ENCODE assay signal across 8 cellular contexts in genomic region chr3:149752788-149753136, GRCh38. TPM values are rescaled to one million over a fixed set of nuclear protein-coding genes. Genes with fewer than 3 reads are reported as not detected.
DNase-seq lines count a peak whose midpoint lies in the region; ATAC-seq, FAIRE-seq and TF ChIP-seq lines count a peak whose summit lies in the region.

No MANE protein-coding gene starts in this region.

- RAD21 ChIA-PET in GM12878 (lab: Charles Lee; ENCODE audit: unreplicated experiment) = interaction anchor here (0.6 to 3.4 kb wide), 12 partner anchors 14 to 238 kb away, joined by 3 to 34 read pairs (median 4); partner anchors contain the start of gene WWTR1

- no peak overlapping the region for H3K27ac ChIP-seq in HEK293 (ENCODE audit: extremely low read depth, low read depth, low read length)
- H3K27ac ChIP-seq in GM12878 (ENCODE audit: control insufficient read depth, insufficient read depth) = peak overlapping the region; percentile 28; the same call in 1 of the 2 replicates

- TF ChIP-seq RAD21 in GM12878 (IDR thresholded peaks at IDR 0.05; ENCODE audit: insufficient read depth, low read depth, low read length) = no peak

- in situ Hi-C loops in GM12878 (cut with MboI) = no loop called here

- ATAC-seq in GM12878 = peak; percentile 6; the same call in 1 of the 3 replicates

- H3K4me1 Mint-ChIP-seq in mesothelial cell of epicardium = peaks cover 10% of the 10 kb centered on the region

- H3K79me2 ChIP-seq in GM12878 (ENCODE audit: control insufficient read depth, insufficient read depth, low read length) = peaks cover 6% of the 10 kb centered on the region

- SMC1A ChIA-PET in GM12878 (lab: Charles Lee; ENCODE audit: uncharacterized antibody, unreplicated experiment) = interaction anchor here (0.6 to 3.1 kb wide), 16 partner anchors 11 to 243 kb away, joined by 3 to 26 read pairs (median 6); no protein-coding TSS in a partner anchor

- no peak for FAIRE-seq in GM12878 (lab: Jason Lieb, UNC)

- H3K27ac Mint-ChIP-seq in mesothelial cell of epicardium = peak overlapping the region; percentile 98

- no peaks in the 10 kb centered on the region for H3K27me3 ChIP-seq in GM12878 (replicated peaks in 1 of 2; ENCODE audit: control insufficient read depth in 2 of 2, insufficient read depth in 2 of 2, low read length in 1 of 2)

- H3K36me3 Mint-ChIP-seq in mesothelial cell of epicardium = peaks cover 17% of the 10 kb centered on the region

- peak overlapping the region; percentile 98 for H3K4me3 Mint-ChIP-seq in mesothelial cell of epicardium

- no peak for DNase-seq in AG04449 (ENCODE audit: low read depth, low spot score)
- DNase-seq in GM12878 (ENCODE audit: low read depth, low spot score) = no peak
- DNase-seq in mesothelial cell of epicardium (ENCODE audit: low spot score in 2 of 2, unreplicated experiment in 2 of 2) = no peak
- no peak for DNase-seq in DMS153 treated with DMSO at 0.1 percent for 48 hours (lab: John Stamatoyannopoulos, UW; ENCODE audit: unreplicated experiment)
- no peak for DNase-seq in head of caudate nucleus
- DNase-seq in effector CD4-positive, alpha-beta T cell = no peak
- no peak for DNase-seq in stimulated activated CD4-positive, alpha-beta T cell treated with anti-CD3 and anti-CD28 coated beads, Interleukin-4, amount 100 ng/mL, for 24 hours

- BruUV-seq in GM12878 (replicated peaks; lab: Mats Ljungman, UMichigan) = no TSS peak

- H3K9ac ChIP-seq in GM12878 (ENCODE audit: control insufficient read depth, insufficient read depth, low read length) = peak overlapping the region; percentile 79

- peaks cover 17% of the 10 kb centered on the region for H3K27me3 Mint-ChIP-seq in mesothelial cell of epicardium (ENCODE audit: low read depth)

- TF ChIP-seq EP300 in GM12878 (IDR thresholded peaks at IDR 0.05; ENCODE audit: borderline replicate concordance in 1 of 2, control insufficient read depth in 1 of 2, low read depth in 2 of 2, low read length in 2 of 2) = no peak

- intact Hi-C loops in GM12878 (cut with micrococcal nuclease; ENCODE audit: unreplicated experiment) = loop anchor here (1.0 to 2.0 kb wide), 3 partner anchors 60 to 240 kb away; partner anchors contain the start of gene RNF13
- intact Hi-C loops in head of caudate nucleus (cut with DNase I) = no loop called here

- H3K9me3 ChIP-seq in HEK293 (ENCODE audit: control insufficient read depth, insufficient read depth, low read depth, low read length) (no peaks in the 10 kb centered on the region), GM12878 (replicated peaks; ENCODE audit: control insufficient read depth, insufficient read depth, low read length) (no peaks in the 10 kb centered on the region)

- peak overlapping the region; percentile 98 for H3K4me3 ChIP-seq in AG04449 (ENCODE audit: low read depth, low read length)
- H3K4me3 ChIP-seq in HEK293 (ENCODE audit: low read depth, low read length) = peak overlapping the region; percentile 100
- peak overlapping the region; percentile 85 for H3K4me3 ChIP-seq in GM12878

- POLR2A ChIA-PET in AG04449 (lab: Yijun Ruan, JAX) = interaction anchor here (0.6 to 1.3 kb wide), 3 partner anchors 155 to 218 kb away, joined by 3 to 4 read pairs (median 3); no protein-coding TSS in a partner anchor
- POLR2A ChIA-PET in HEK293 (lab: Yijun Ruan, JAX) = interaction anchor here (1.0 to 1.4 kb wide), 2 partner anchors 56 to 94 kb away, joined by 3 read pairs; no protein-coding TSS in a partner anchor
- POLR2A ChIA-PET in GM12878 (lab: Charles Lee) = interaction anchor here (0.6 to 1.2 kb wide), 5 partner anchors 36 to 1109 kb away, joined by 3 to 6 read pairs (median 3); partner anchors contain the start of gene RNF13

- no peaks in the 10 kb centered on the region for H3K9me3 Mint-ChIP-seq in mesothelial cell of epicardium

- no peak for TF ChIP-seq POLR2A in GM12878 (IDR thresholded peaks at IDR 0.05; ENCODE audit: low read depth, low read length)

- no peaks in the 10 kb centered on the region for H4K20me1 ChIP-seq in GM12878 (ENCODE audit: control insufficient read depth, insufficient read depth)

- TF ChIP-seq CTCF in AG04449 (IDR thresholded peaks at IDR 0.05; ENCODE audit: insufficient read depth, low read length, missing control alignments) (no peak), HEK293 (tag by site-specific recombination; IDR thresholded peaks at IDR 0.05) (no peak), GM12878 (IDR thresholded peaks at IDR 0.05 in 2 of 3, conservative IDR thresholded peaks at IDR 0.05 in 1 of 3; ENCODE audit: control insufficient read depth in 2 of 3, extremely low read depth in 1 of 3, insufficient read depth in 1 of 3, low read depth in 3 of 3, low read length in 3 of 3) (no peak), mesothelial cell of epicardium (IDR thresholded peaks at IDR 0.05; ENCODE audit: unreplicated experiment) (peak; percentile 31)

- H3K36me3 ChIP-seq in HEK293 (ENCODE audit: control insufficient read depth in 2 of 2, insufficient read depth in 1 of 2, low read length in 2 of 2) (peaks cover 0 to 34% of the 10 kb centered on the region in 2 experiments; a peak in 1 of 3 replicates), GM12878 (ENCODE audit: control insufficient read depth in 2 of 2, insufficient read depth in 2 of 2, low read length in 1 of 2) (peaks cover 0 to 9% of the 10 kb centered on the region in 2 experiments; a peak in 1 of 4 replicates)

- CTCF ChIA-PET in AG04449 (lab: Yijun Ruan, JAX) = interaction anchor here (0.6 to 3.4 kb wide), 20 partner anchors 10 to 258 kb away, joined by 3 to 45 read pairs (median 8); no protein-coding TSS in a partner anchor
- CTCF ChIA-PET in HEK293 (lab: Yijun Ruan, JAX) = interaction anchor here (0.6 to 3.0 kb wide), 14 partner anchors 9 to 240 kb away, joined by 3 to 20 read pairs (median 4); partner anchors contain the start of gene RNF13
- CTCF ChIA-PET in GM12878 (lab: Yijun Ruan, JAX) = interaction anchor here (0.6 to 4.7 kb wide), 21 partner anchors 11 to 251 kb away, joined by 3 to 49 read pairs (median 5); no protein-coding TSS in a partner anchor

- H3K4me1 ChIP-seq in HEK293 (ENCODE audit: control insufficient read depth, insufficient read depth, low read length) (no peaks in the 10 kb centered on the region), GM12878 (ENCODE audit: control insufficient read depth, insufficient read depth, low read length) (no peaks in the 10 kb centered on the region)

- H3K4me2 ChIP-seq in GM12878 (ENCODE audit: control insufficient read depth, insufficient read depth) = peak overlapping the region; percentile 87

- H2AFZ ChIP-seq in GM12878 (ENCODE audit: control insufficient read depth, low read depth, low read length) = peak overlapping the region; percentile 89

TF ChIP-seq in HEK293, 187 proteins besides CTCF, POLR2A, EP300 and RAD21 (continues in another document):
- TF ChIP-seq ZNF76 (tag by site-specific recombination; IDR thresholded peaks at IDR 0.05; ENCODE audit: borderline replicate concordance, low read depth) = no peak
- no peak for TF ChIP-seq ZNF354C (tag by site-specific recombination; IDR thresholded peaks at IDR 0.05; ENCODE audit: borderline replicate concordance, low read depth)
- TF ChIP-seq ZNF677 (tag by site-specific recombination; IDR thresholded peaks at IDR 0.05) = no peak
- no peak for TF ChIP-seq ZNF660 (tag by site-specific recombination; IDR thresholded peaks at IDR 0.05)

TF ChIP-seq in GM12878, 131 proteins besides CTCF, POLR2A, EP300 and RAD21 (continues in another document):
- TF ChIP-seq CBX3 (IDR thresholded peaks at IDR 0.05; ENCODE audit: borderline replicate concordance, low read depth) (no peak), NFIC (IDR thresholded peaks at IDR 0.05; ENCODE audit: low read depth, low read length) (0 out of 2 replicates have a peak, but pooled peaks have one; percentile 0), CHD1 (IDR thresholded peaks at IDR 0.05; ENCODE audit: low read depth, low read length) (0 out of 2 replicates have a peak, but pooled peaks have one; percentile 17), CEBPB (IDR thresholded peaks at IDR 0.05; ENCODE audit: borderline replicate concordance in 1 of 2, low read depth in 2 of 2, low read length in 2 of 2) (no peak)

RNA-seq across cellular contexts. Expression of gene COMMD2, which starts 0.5 kb away (rescaled TPM):
- 48.0 and 55.7 TPM in 2 replicates for total RNA-seq in GM12878 (2013; cell fraction: nucleolus; rRNA removed)
- total RNA-seq in GM12878 (2014; rRNA removed) (27.3 and 30.5 TPM in 2 replicates), GM12878 (2014; rRNA removed; fragmentation: Illumina TruSeq; extraction: Trizol) (27.0 and 27.9 TPM in 2 replicates), GM12878 (2021) (34.6 and 36.3 TPM in 2 replicates), mesothelial cell of epicardium (49.6 to 55.7 TPM (median 52.4 TPM) in 3 replicates)
- 9.2 TPM for polyA plus RNA-seq in GM12878 (2011; ENCODE audit: low read depth)
- polyA plus RNA-seq in GM12878 (2011; rRNA removed) (46.8 and 65.7 TPM in 2 replicates), GM12878 (2014; fragmentation: Illumina TruSeq; extraction: Trizol) (54.9 and 70.4 TPM in 2 replicates), GM12878 (2014; fragmentation: Nextera tagmentation; extraction: Ambion mirVana) (10 to 100 TPM; 59.4 to 97.0 TPM), GM12878 (2014; rRNA removed) (18.6 and 23.0 TPM in 2 replicates), GM12878 (2016; fragmentation: Nextera tagmentation; extraction: Ambion mirVana) (10 to 100 TPM; 61.1 to 65.7 TPM)
- 22.3 and 31.5 TPM in 2 replicates for polyA plus RNA-seq in GM12878 (2011; cell fraction: cytosol; rRNA removed)
- polyA plus RNA-seq in GM12878 (2011; cell fraction: nucleus; rRNA removed) = 6.3 and 9.5 TPM in 2 replicates
- polyA plus RNA-seq in GM12878 (2012) = 13.3 and 15.9 TPM in 2 replicates
- polyA minus RNA-seq in GM12878 (2011; rRNA and poly(A)+ RNA removed) = 16.4 and 18.9 TPM in 2 replicates
- polyA minus RNA-seq in GM12878 (2011; cell fraction: cytosol; rRNA and poly(A)+ RNA removed) = 4.8 and 6.2 TPM in 2 replicates
- polyA minus RNA-seq in GM12878 (2011; cell fraction: nucleus; rRNA and poly(A)+ RNA removed) = 6.9 and 13.2 TPM in 2 replicates

RNA-seq across cellular contexts. Expression of gene ANKUB1, which starts 39.6 kb away (rescaled TPM):
- total RNA-seq in GM12878 (2013; cell fraction: nucleolus; rRNA removed) = not detected in 2 replicates
- total RNA-seq in GM12878 (2014; rRNA removed) (not detected in 2 replicates), GM12878 (2014; rRNA removed; fragmentation: Illumina TruSeq; extraction: Trizol) (not detected in 2 replicates), GM12878 (2021) (not detected in 2 replicates), mesothelial cell of epicardium (0.13 to 0.34 TPM in 2 of 3 replicates, not detected in the other)
- not detected for polyA plus RNA-seq in GM12878 (2011; ENCODE audit: low read depth)
- polyA plus RNA-seq in GM12878 (2011; rRNA removed) (0.08 TPM in 1 of 2 replicates, not detected in the other), GM12878 (2014; fragmentation: Illumina TruSeq; extraction: Trizol) (not detected in 2 replicates), GM12878 (2014; fragmentation: Nextera tagmentation; extraction: Ambion mirVana) (not detected), GM12878 (2014; rRNA removed) (not detected in 2 replicates), GM12878 (2016; fragmentation: Nextera tagmentation; extraction: Ambion mirVana) (not detected)
- polyA plus RNA-seq in GM12878 (2011; cell fraction: cytosol; rRNA removed) = not detected in 2 replicates
- polyA plus RNA-seq in GM12878 (2011; cell fraction: nucleus; rRNA removed) = not detected in 2 replicates
- polyA plus RNA-seq in GM12878 (2012) = not detected in 2 replicates
- polyA minus RNA-seq in GM12878 (2011; rRNA and poly(A)+ RNA removed) = not detected in 2 replicates
- not detected in 2 replicates for polyA minus RNA-seq in GM12878 (2011; cell fraction: cytosol; rRNA and poly(A)+ RNA removed)
- not detected in 2 replicates for polyA minus RNA-seq in GM12878 (2011; cell fraction: nucleus; rRNA and poly(A)+ RNA removed)
